Comparison of ENCODE assay signal across 13 cellular contexts in genomic region chr2:45275235-45275805, GRCh38.
DNase-seq lines count a peak whose midpoint lies in the region; ATAC-seq, FAIRE-seq and TF ChIP-seq lines count a peak whose summit lies in the region.
"Had no signal": no experiment of that assay in that cellular context is flagged by ENCODE, and none has a peak within 500 bp of the region (broad histone marks: within the 10 kb centered on the region; RNA-seq: fewer than 3 reads in every experiment).

No MANE protein-coding gene starts in this region.

- CTCF ChIA-PET in endothelial cell of umbilical vein (lab: Charles Lee): interaction anchor here (4.5 kb wide), 1 partner anchor 12 kb away, joined by 23 read pairs; no protein-coding TSS in a partner anchor

- DNase-seq in DMS53 (lab: John Stamatoyannopoulos, UW): peak; percentile 87
- DNase-seq in NCI-H69 (lab: John Stamatoyannopoulos, UW): peak; percentile 7
- peak; percentile 70 for DNase-seq in endothelial cell of umbilical vein (ENCODE audit: low read depth, low spot score)
- DNase-seq in osteoblast (ENCODE audit: insufficient read length, low spot score, missing footprints): peak; percentile 75
- no peak for DNase-seq in cortex of kidney (lab: John Stamatoyannopoulos, UW)
- DNase-seq in KG1 (lab: John Stamatoyannopoulos, UW): no peak
- DNase-seq: NCI-H1092 treated with DMSO at 0.1 percent for 48 hours; stimulated activated CD4-positive, alpha-beta T cell treated with anti-CD3 and anti-CD28 coated beads, Interleukin-4, amount 100 ng/mL, for 4 hours had no signal

- H3K27ac ChIP-seq in endothelial cell of umbilical vein (ENCODE audit: insufficient read depth, low read depth, low read length) (peak overlapping the region; percentile 34), osteoblast (ENCODE audit: low read depth, low read length) (peak overlapping the region; percentile 47)
- H3K27ac ChIP-seq: coronary artery, suprapubic skin had no signal

- H3K9ac ChIP-seq in endothelial cell of umbilical vein (replicated peaks; ENCODE audit: extremely low read depth, insufficient read depth, low read length): peak overlapping the region; percentile 8
- H3K9ac ChIP-seq: neural progenitor cell had no signal

- no peaks in the 10 kb centered on the region for H4K20me1 ChIP-seq in endothelial cell of umbilical vein (replicated peaks; ENCODE audit: control insufficient read depth, extremely low read depth, insufficient read depth, low read length)
- no peaks in the 10 kb centered on the region for H4K20me1 ChIP-seq in osteoblast (ENCODE audit: insufficient read depth, low read length)

- H3K27me3 ChIP-seq in endothelial cell of umbilical vein (ENCODE audit: control insufficient read depth in 2 of 2, insufficient read depth in 2 of 2, low read length in 2 of 2): no peaks in the 10 kb centered on the region
- no peaks in the 10 kb centered on the region for H3K27me3 ChIP-seq in osteoblast (ENCODE audit: insufficient read depth, low read length)
- H3K27me3 ChIP-seq: neural progenitor cell, suprapubic skin had no signal

- POLR2A ChIA-PET in endothelial cell of umbilical vein (lab: Charles Lee): no interaction called here

- TF ChIP-seq CTCF in endothelial cell of umbilical vein (IDR thresholded peaks at IDR 0.05; ENCODE audit: extremely low read depth in 1 of 2, insufficient read depth in 1 of 2, low read depth in 1 of 2, low read length in 2 of 2) (no peak), osteoblast (IDR thresholded peaks at IDR 0.05; ENCODE audit: extremely low read depth, low read depth, low read length) (no peak)

- peak; percentile 93 for FAIRE-seq in endothelial cell of umbilical vein (lab: Jason Lieb, UNC)

- H3K4me3 ChIP-seq in endothelial cell of umbilical vein (replicated peaks in 1 of 3; ENCODE audit: insufficient read depth in 1 of 3, low read depth in 1 of 3, low read length in 3 of 3): no peak overlapping the region
- H3K4me3 ChIP-seq in osteoblast (ENCODE audit: insufficient read depth, low read length): no peak overlapping the region
- H3K4me3 ChIP-seq: coronary artery, neural progenitor cell, suprapubic skin had no signal

- H2AFZ ChIP-seq in endothelial cell of umbilical vein (ENCODE audit: low read depth, low read length) (peak overlapping the region; percentile 58), osteoblast (ENCODE audit: low read length) (no peak overlapping the region)
- H2AFZ ChIP-seq: neural progenitor cell had no signal

- TF ChIP-seq POLR2A in endothelial cell of umbilical vein (IDR thresholded peaks at IDR 0.05; ENCODE audit: low read depth, low read length): no peak

- H3K79me2 ChIP-seq in endothelial cell of umbilical vein (ENCODE audit: control insufficient read depth, insufficient read depth, low read length): no peaks in the 10 kb centered on the region
- H3K79me2 ChIP-seq in osteoblast (ENCODE audit: insufficient read depth, low read length): no peaks in the 10 kb centered on the region

- H3K9me1 ChIP-seq in endothelial cell of umbilical vein (replicated peaks; ENCODE audit: control insufficient read depth, extremely low read depth, insufficient read depth, low read length): no peaks in the 10 kb centered on the region

- BruUV-seq in endothelial cell of umbilical vein (replicated peaks; lab: Mats Ljungman, UMichigan): no TSS peak

- H3K36me3 ChIP-seq in endothelial cell of umbilical vein (ENCODE audit: control insufficient read depth in 2 of 2, extremely low read depth in 1 of 2, insufficient read depth in 2 of 2, low read length in 2 of 2): no peaks in the 10 kb centered on the region
- H3K36me3 ChIP-seq in osteoblast (ENCODE audit: insufficient read depth, low read length): no peaks in the 10 kb centered on the region
- H3K36me3 ChIP-seq: neural progenitor cell, suprapubic skin had no signal

- dilution Hi-C loops in endothelial cell of umbilical vein (cut with MboI; ENCODE audit: extremely low pct_ligation_motif_present, low sequenced_read_pairs): no loop called here

- ATAC-seq in HG02981 (IDR thresholded peaks at IDR 0.05; ENCODE audit: unreplicated experiment) (no peak), GM18867 (IDR thresholded peaks at IDR 0.05; ENCODE audit: unreplicated experiment) (no peak)

- H3K4me2 ChIP-seq in endothelial cell of umbilical vein (ENCODE audit: insufficient read depth, low read length) (no peak overlapping the region), osteoblast (ENCODE audit: insufficient read depth, low read length) (no peak overlapping the region)

- H3K4me1 ChIP-seq in endothelial cell of umbilical vein (ENCODE audit: control insufficient read depth, extremely low read depth, insufficient read depth, low read length): peaks cover 38% of the 10 kb centered on the region
- H3K4me1 ChIP-seq in osteoblast (ENCODE audit: insufficient read depth, low read length): peaks cover 22% of the 10 kb centered on the region
- H3K4me1 ChIP-seq: suprapubic skin had no signal

- intact Hi-C loops in endothelial cell of umbilical vein (cut with micrococcal nuclease): no loop called here

- H3K9me3 ChIP-seq in endothelial cell of umbilical vein (replicated peaks; ENCODE audit: control insufficient read depth, insufficient read depth, low read length) (no peaks in the 10 kb centered on the region), osteoblast (ENCODE audit: low read depth, low read length) (no peaks in the 10 kb centered on the region)
- H3K9me3 ChIP-seq: suprapubic skin had no signal

TF ChIP-seq in endothelial cell of umbilical vein, 7 proteins besides CTCF, POLR2A, EP300 and RAD21:
- TF ChIP-seq FOS (IDR thresholded peaks at IDR 0.05; ENCODE audit: borderline replicate concordance, insufficient read depth, low read length) (peak; percentile 44), JUN (IDR thresholded peaks at IDR 0.05; ENCODE audit: borderline replicate concordance, insufficient read depth, insufficient read length, low read depth) (peak; percentile 54)
- TF ChIP-seq, protein P1, sequence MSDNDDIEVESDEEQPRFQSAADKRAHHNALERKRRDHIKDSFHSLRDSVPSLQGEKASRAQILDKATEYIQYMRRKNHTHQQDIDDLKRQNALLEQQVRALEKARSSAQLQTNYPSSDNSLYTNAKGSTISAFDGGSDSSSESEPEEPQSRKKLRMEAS (IDR thresholded peaks at IDR 0.05; ENCODE audit: insufficient read depth, insufficient read length): no peak

Comparison
In these comparisons a context has a peak if more than half of its experiments do, and no peak if none do; other contexts are left out.
1. DNase-seq: peak in DMS53 (single experiment), NCI-H69 (single experiment), endothelial cell of umbilical vein (single experiment) and osteoblast (single experiment); none in cortex of kidney (single experiment) and KG1 (single experiment).